18 cellular contexts compared by ENCODE assay signal in the genomic region with DNA sequence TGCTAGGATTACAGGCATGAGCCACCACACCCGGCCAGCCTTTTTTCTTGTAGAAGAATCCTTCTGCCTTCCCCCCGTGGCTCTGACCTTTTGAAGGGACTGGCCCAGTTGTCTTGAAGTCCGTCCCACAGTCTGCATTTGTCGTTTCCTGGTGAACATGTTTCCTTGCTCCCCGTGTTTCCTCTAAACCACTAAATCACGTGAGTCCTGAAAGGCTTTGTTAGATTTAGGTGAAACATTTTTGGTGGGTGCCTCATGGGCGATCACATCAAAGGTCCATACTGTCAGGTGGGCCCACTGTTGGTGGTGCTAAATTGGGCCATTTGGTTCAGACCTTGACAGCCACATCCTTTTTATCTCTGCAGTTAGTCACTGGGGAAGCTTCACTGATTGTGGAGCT. TPM values are rescaled to one million over a fixed set of nuclear protein-coding genes. Genes with fewer than 3 reads are reported as not detected.
A peak's percentile ranks its signal among the peaks of the same experiment; 100 is the strongest.
DNase-seq lines count a peak whose midpoint lies in the region; ATAC-seq and TF ChIP-seq lines count a peak whose summit lies in the region.
"Had no signal": no experiment of that assay in that cellular context is flagged by ENCODE, and none has a peak within 500 bp of the region (broad histone marks: within the 10 kb centered on the region; RNA-seq: fewer than 3 reads in every experiment).

No MANE protein-coding gene starts in this region.

- no peaks in the 10 kb centered on the region for H3K9me3 Mint-ChIP-seq in activated T-cell treated with anti-CD3 and anti-CD28 coated beads, Interleukin-2, amount 50 U/mL, for 24 hours
- H3K9me3 Mint-ChIP-seq in stimulated activated naive CD8-positive, alpha-beta T cell treated with anti-CD3 and anti-CD28 coated beads, Interleukin-15, amount 100 ng/mL, for 72 hours = no peaks in the 10 kb centered on the region
- H3K9me3 Mint-ChIP-seq: GM23338, neural crest cell had no signal

- no peaks in the 10 kb centered on the region for H3K27me3 Mint-ChIP-seq in activated T-cell treated with anti-CD3 and anti-CD28 coated beads, Interleukin-2, amount 50 U/mL, for 24 hours
- H3K27me3 Mint-ChIP-seq in stimulated activated naive CD8-positive, alpha-beta T cell treated with anti-CD3 and anti-CD28 coated beads, Interleukin-15, amount 100 ng/mL, for 72 hours = no peaks in the 10 kb centered on the region

- no peak for TF ChIP-seq CTCF in omental fat pad (IDR thresholded peaks at IDR 0.05)

- DNase-seq in activated T-cell treated with anti-CD3 and anti-CD28 coated beads, Interleukin-2, amount 50 U/mL, for 24 hours = no peak
- DNase-seq in activated T-cell treated with anti-CD3 and anti-CD28 coated beads for 4 hours (no peak), islet precursor cell (peak; percentile 53), omental fat pad (ENCODE audit: low spot score) (no peak)
- peak; percentile 28 to 41 for DNase-seq in activated CD4-positive, alpha-beta T cell treated with anti-CD3 and anti-CD28 coated beads, Interleukin-2, amount 50 U/mL, for 48 hours
- peak in 1 of 2 donors; percentile 58 for DNase-seq in stimulated activated naive CD8-positive, alpha-beta T cell treated with anti-CD3 and anti-CD28 coated beads, Interleukin-15, amount 100 ng/mL, for 72 hours
- DNase-seq: ACHN; activated effector memory CD4-positive, alpha-beta T cell treated with anti-CD3 and anti-CD28 coated beads, Interleukin-2, amount 50 U/mL, for 16 hours; DMS153; heart left ventricle; KG1; NCI-H774; upper lobe of right lung had no signal

- H3K4me1 Mint-ChIP-seq in activated T-cell treated with anti-CD3 and anti-CD28 coated beads, Interleukin-2, amount 50 U/mL, for 24 hours (ENCODE audit: low read depth) = peaks cover 86% of the 10 kb centered on the region
- H3K4me1 Mint-ChIP-seq in stimulated activated naive CD8-positive, alpha-beta T cell treated with anti-CD3 and anti-CD28 coated beads, Interleukin-15, amount 100 ng/mL, for 72 hours = peaks cover 88% of the 10 kb centered on the region

- ATAC-seq in stimulated activated naive CD8-positive, alpha-beta T cell treated with anti-CD3 and anti-CD28 coated beads, Interleukin-15, amount 100 ng/mL, for 72 hours = peak; percentile 68
- no peak for ATAC-seq in omental fat pad (ENCODE audit: low FRiP score)
- no peak for ATAC-seq in HG02610 (IDR thresholded peaks at IDR 0.05; ENCODE audit: unreplicated experiment)
- no peak for ATAC-seq in GM19452 (IDR thresholded peaks at IDR 0.05; ENCODE audit: unreplicated experiment)
- ATAC-seq: GM23338, Right ventricle myocardium inferior had no signal

- H3K4me3 Mint-ChIP-seq in activated T-cell treated with anti-CD3 and anti-CD28 coated beads, Interleukin-2, amount 50 U/mL, for 24 hours = peak overlapping the region; percentile 61
- H3K4me3 Mint-ChIP-seq in stimulated activated naive CD8-positive, alpha-beta T cell treated with anti-CD3 and anti-CD28 coated beads, Interleukin-15, amount 100 ng/mL, for 72 hours = peak overlapping the region; percentile 63 to 71
- H3K4me3 Mint-ChIP-seq: GM23338, neural crest cell had no signal

- H3K36me3 Mint-ChIP-seq in activated T-cell treated with anti-CD3 and anti-CD28 coated beads, Interleukin-2, amount 50 U/mL, for 24 hours (ENCODE audit: low read depth) = peaks cover 18% of the 10 kb centered on the region

- peak overlapping the region; percentile 90 for H3K27ac Mint-ChIP-seq in activated T-cell treated with anti-CD3 and anti-CD28 coated beads, Interleukin-2, amount 50 U/mL, for 24 hours
- peak overlapping the region; percentile 21 to 87 for H3K27ac Mint-ChIP-seq in stimulated activated naive CD8-positive, alpha-beta T cell treated with anti-CD3 and anti-CD28 coated beads, Interleukin-15, amount 100 ng/mL, for 72 hours
- H3K27ac Mint-ChIP-seq: GM23338 had no signal

RNA-seq across cellular contexts. Expression of gene MLXIP, which starts 26.3 kb away (rescaled TPM):
- total RNA-seq in omental fat pad = 10 to 100 TPM; 17.4 to 49.6 (median 32.6) TPM

Comparison
In these comparisons a context has a peak if more than half of its experiments do, and no peak if none do; other contexts are left out.
1. DNase-seq: peak in activated CD4-positive, alpha-beta T cell treated with anti-CD3 and anti-CD28 coated beads, Interleukin-2, amount 50 U/mL, for 48 hours (2 of 2) and islet precursor cell (single experiment); none in activated T-cell treated with anti-CD3 and anti-CD28 coated beads, Interleukin-2, amount 50 U/mL, for 24 hours (single experiment), activated T-cell treated with anti-CD3 and anti-CD28 coated beads for 4 hours (single experiment) and omental fat pad (single experiment).